ENCODE assay signal across 27 cellular contexts in the genomic region with DNA sequence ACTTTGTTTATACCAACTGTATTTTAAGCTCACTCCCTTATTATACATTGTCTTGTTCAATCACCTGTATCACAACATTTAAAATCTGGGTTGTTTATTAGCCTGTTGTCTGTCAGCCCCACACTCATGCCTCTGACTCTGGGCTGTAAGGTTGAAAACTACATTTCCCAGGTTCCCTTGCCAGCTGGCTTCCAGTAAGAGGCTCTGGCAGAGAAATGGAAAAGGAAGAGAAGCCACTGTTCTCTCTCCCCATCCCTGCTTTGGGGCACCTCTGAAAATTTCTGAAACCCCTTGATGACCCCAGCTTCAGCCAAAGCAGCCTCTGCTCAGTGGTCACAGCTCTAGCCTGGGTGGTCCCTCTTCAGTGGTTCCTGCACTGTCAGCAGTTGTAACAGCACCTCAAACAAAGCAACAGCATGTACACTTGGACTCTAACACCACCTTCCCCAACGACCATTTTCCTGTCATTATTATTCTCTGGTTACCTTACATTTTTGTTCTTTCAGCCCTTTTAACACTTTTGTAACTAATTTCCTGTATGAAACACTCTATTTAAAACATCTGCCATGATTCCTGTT.
A peak's percentile ranks its signal among the peaks of the same experiment; 100 is the strongest.
DNase-seq lines count a peak whose midpoint lies in the region; ATAC-seq, FAIRE-seq and TF ChIP-seq lines count a peak whose summit lies in the region.
"Had no signal": no experiment of that assay in that cellular context is flagged by ENCODE, and none has a peak within 500 bp of the region (broad histone marks: within the 10 kb centered on the region; RNA-seq: fewer than 3 reads in every experiment).

No MANE protein-coding gene starts in this region.

- H3K27me3 ChIP-seq in Loucy (ENCODE audit: insufficient read depth, low read length, poor library complexity, severe bottlenecking) = no peaks in the 10 kb centered on the region
- H3K27me3 ChIP-seq in K562 (ENCODE audit: control insufficient read depth in 2 of 2, insufficient read depth in 2 of 2, low read length in 2 of 2) = peaks cover 3 to 18% of the 10 kb centered on the region in 2 experiments
- H3K27me3 ChIP-seq in HepG2 (ENCODE audit: control insufficient read depth in 1 of 2, insufficient read depth in 2 of 2, low read length in 2 of 2) = peaks cover 0 to 18% of the 10 kb centered on the region in 2 experiments; a peak in 2 of 5 replicates
- H3K27me3 ChIP-seq: MG63 had no signal

- no peaks in the 10 kb centered on the region for H3K4me1 Mint-ChIP-seq in effector memory CD8-positive, alpha-beta T cell (ENCODE audit: low read depth in 2 of 2)
- H3K4me1 Mint-ChIP-seq: CD8-positive, alpha-beta memory T cell; IgD-negative memory B cell had no signal

- H2AFZ ChIP-seq in Loucy (ENCODE audit: low read length) = peak overlapping the region; percentile 67; the same call in 1 of the 2 replicates
- H2AFZ ChIP-seq in K562 (ENCODE audit: low read depth, low read length) = no peak overlapping the region
- no peak overlapping the region for H2AFZ ChIP-seq in HepG2 (ENCODE audit: low read length)
- H2AFZ ChIP-seq: PC-9 had no signal

- CTCF ChIA-PET in A549 (lab: Yijun Ruan, JAX) = interaction anchor here (1.0 to 19.1 kb wide), 5 partner anchors 15 to 206 kb away, joined by 3 to 192 read pairs (median 5); a partner anchor contains a TSS
- CTCF ChIA-PET in K562 (lab: Yijun Ruan, JAX; ENCODE audit: low intra/inter-chr PET ratio) = no interaction called here
- CTCF ChIA-PET in HepG2 (lab: Yijun Ruan, JAX; ENCODE audit: low intra/inter-chr PET ratio, low total read pairs) = no interaction called here

- no peaks in the 10 kb centered on the region for H3K9me2 ChIP-seq in Loucy (replicated peaks; ENCODE audit: low read depth, low read length)

- no peaks in the 10 kb centered on the region for H3K36me3 ChIP-seq in Loucy (ENCODE audit: insufficient read depth, low read length)
- H3K36me3 ChIP-seq in K562 (ENCODE audit: control insufficient read depth, insufficient read depth, low read length) = no peaks in the 10 kb centered on the region
- H3K36me3 ChIP-seq in HepG2 (replicated peaks in 1 of 2; ENCODE audit: control insufficient read depth in 1 of 2, insufficient read depth in 2 of 2, low read length in 2 of 2) = no peaks in the 10 kb centered on the region
- H3K36me3 ChIP-seq: MG63 had no signal

- no peak for TF ChIP-seq CTCF in A549 (IDR thresholded peaks at IDR 0.05)
- TF ChIP-seq CTCF in Loucy (conservative IDR thresholded peaks at IDR 0.05; ENCODE audit: low read length) = no peak
- no peak for TF ChIP-seq CTCF in K562 (IDR thresholded peaks at IDR 0.05 in 2 of 3, conservative IDR thresholded peaks at IDR 0.05 in 1 of 3; ENCODE audit: insufficient read depth in 2 of 3, low read depth in 1 of 3, low read length in 3 of 3)
- no peak for TF ChIP-seq CTCF in HepG2 (CRISPR knock-in tag; IDR thresholded peaks at IDR 0.05)

- intact Hi-C loops in K562 (cut with micrococcal nuclease) (no loop called here), HepG2 (cut with micrococcal nuclease; ENCODE audit: unreplicated experiment) (no loop called here), left ventricle myocardium superior (cut with micrococcal nuclease) (no loop called here)

- DNase-seq in A549 (ENCODE audit: low read depth in 1 of 2, low spot score in 1 of 2) (no peak), K562 (ENCODE audit: extremely low read depth in 1 of 4, low spot score in 3 of 4) (no peak), HepG2 (ENCODE audit: low spot score) (no peak), T-helper 1 cell (no peak), left ventricle myocardium superior (no peak)
- no peak for DNase-seq in effector memory CD8-positive, alpha-beta T cell
- DNase-seq: Calu3; CD8-positive, alpha-beta memory T cell; DMS153; H7; HFFc6; Karpas-422; MG63; NCI-H1417; NCI-H1694 treated with DMSO at 0.1 percent for 48 hours; NCI-H2081 treated with DMSO at 0.1 percent for 48 hours; NCI-H2171 treated with DMSO at 0.1 percent for 48 hours; NCI-H526; PC-9; RPMI8226; SHP77 had no signal

- no peaks in the 10 kb centered on the region for H3K36me3 Mint-ChIP-seq in effector memory CD8-positive, alpha-beta T cell (ENCODE audit: insufficient read depth)
- H3K36me3 Mint-ChIP-seq: IgD-negative memory B cell had no signal

- BruUV-seq in K562 (replicated peaks; lab: Mats Ljungman, UMichigan) (no TSS peak), HepG2 (replicated peaks; lab: Mats Ljungman, UMichigan) (no TSS peak)

- H3K4me1 ChIP-seq in A549 (0 out of 3 replicates have a peak, but pooled peaks cover 3% of the 10 kb centered on the region), Loucy (ENCODE audit: insufficient read depth, low read length, poor library complexity, severe bottlenecking) (no peaks in the 10 kb centered on the region), K562 (replicated peaks in 1 of 2; ENCODE audit: control insufficient read depth in 2 of 2, insufficient read depth in 2 of 2, low read length in 2 of 2) (no peaks in the 10 kb centered on the region), HepG2 (ENCODE audit: insufficient read depth, low read length) (no peaks in the 10 kb centered on the region)

- H3K27ac ChIP-seq in A549 (no peak overlapping the region), K562 (ENCODE audit: extremely low read depth, low read depth, low read length) (no peak overlapping the region), HepG2 (ENCODE audit: extremely low read length, insufficient read depth, low read length) (no peak overlapping the region)
- H3K27ac ChIP-seq: C4-2B, PC-9, SK-N-MC had no signal

- H3K79me2 ChIP-seq in Loucy (ENCODE audit: insufficient read depth, low read length) (no peaks in the 10 kb centered on the region), K562 (ENCODE audit: control insufficient read depth, insufficient read depth, low read length) (no peaks in the 10 kb centered on the region), HepG2 (ENCODE audit: insufficient read depth, low read length) (no peaks in the 10 kb centered on the region)

- no peaks in the 10 kb centered on the region for H4K20me1 ChIP-seq in Loucy (ENCODE audit: insufficient read depth, low read length, poor library complexity, severe bottlenecking)
- no peaks in the 10 kb centered on the region for H4K20me1 ChIP-seq in K562 (replicated peaks; ENCODE audit: control insufficient read depth, insufficient read depth, low read length)
- H4K20me1 ChIP-seq in HepG2 (ENCODE audit: insufficient read depth, low read length) = no peaks in the 10 kb centered on the region

- H3K27ac Mint-ChIP-seq in effector memory CD8-positive, alpha-beta T cell = no peak overlapping the region
- H3K27ac Mint-ChIP-seq: CD8-positive, alpha-beta memory T cell; HFFc6; IgD-negative memory B cell had no signal

- no peaks in the 10 kb centered on the region for H3K9me3 Mint-ChIP-seq in effector memory CD8-positive, alpha-beta T cell
- H3K9me3 Mint-ChIP-seq: CD8-positive, alpha-beta memory T cell; HFFc6; IgD-negative memory B cell had no signal

- WGBS in A549 (ENCODE audit: missing lambda C conversion rate) = 0% methylated on average over 1 of the region's 1 CpG
- WGBS in K562 (ENCODE audit: insufficient coverage, low coverage, missing lambda C conversion rate) = 0% methylated on average over 1 of the region's 1 CpG
- WGBS in HepG2 (ENCODE audit: low lambda C conversion rate) = 0% methylated on average over 1 of the region's 1 CpG

- ATAC-seq in A549 (no peak), K562 (no peak), HepG2 (no peak), left ventricle myocardium superior (no peak), GM18861 (IDR thresholded peaks at IDR 0.05; ENCODE audit: unreplicated experiment) (no peak)
- no peak for ATAC-seq in effector memory CD8-positive, alpha-beta T cell (replicated peaks)

- TF ChIP-seq RAD21 in A549 (conservative IDR thresholded peaks at IDR 0.05 in 1 of 2, IDR thresholded peaks at IDR 0.05 in 1 of 2) (no peak), K562 (CRISPR knock-in tag; conservative IDR thresholded peaks at IDR 0.05 in 1 of 2, IDR thresholded peaks at IDR 0.05 in 1 of 2) (no peak), HepG2 (CRISPR knock-in tag; IDR thresholded peaks at IDR 0.05) (no peak)

- no peak overlapping the region for H3K4me3 Mint-ChIP-seq in effector memory CD8-positive, alpha-beta T cell
- H3K4me3 Mint-ChIP-seq: CD8-positive, alpha-beta memory T cell; HFFc6; IgD-negative memory B cell had no signal

- H3K4me2 ChIP-seq in A549 (no peak overlapping the region), Loucy (ENCODE audit: low read depth, low read length, poor library complexity, severe bottlenecking) (peak overlapping the region; percentile 9), K562 (ENCODE audit: insufficient read depth, low read length) (no peak overlapping the region), HepG2 (ENCODE audit: low read depth, low read length) (no peak overlapping the region)
- H3K4me2 ChIP-seq: PC-9 had no signal

- no peaks in the 10 kb centered on the region for H3F3A ChIP-seq in Loucy (ENCODE audit: low read depth)

- H3K9me1 ChIP-seq in K562 (ENCODE audit: control insufficient read depth, insufficient read depth, low read length) = no peaks in the 10 kb centered on the region

- TF ChIP-seq EP300 in A549 (IDR thresholded peaks at IDR 0.05) = no peak
- TF ChIP-seq EP300 in K562 (IDR thresholded peaks at IDR 0.05; ENCODE audit: low read length) = no peak
- no peak for TF ChIP-seq EP300 in HepG2 (IDR thresholded peaks at IDR 0.05; ENCODE audit: low read depth in 2 of 2, low read length in 2 of 2)
- no peak for TF ChIP-seq EP300 in HepG2 (CRISPR knock-in tag; IDR thresholded peaks at IDR 0.05; ENCODE audit: borderline replicate concordance)

- no peak overlapping the region for H3K9ac ChIP-seq in Loucy (ENCODE audit: low read depth, low read length, poor library complexity, severe bottlenecking)
- H3K9ac ChIP-seq in K562 (ENCODE audit: insufficient read depth in 1 of 2, low read depth in 2 of 2, low read length in 2 of 2) = no peak overlapping the region
- no peak overlapping the region for H3K9ac ChIP-seq in HepG2 (ENCODE audit: insufficient read depth, low read depth, low read length)

- FAIRE-seq in A549 (lab: Jason Lieb, UNC) (peak; percentile 59), K562 (lab: Jason Lieb, UNC) (no peak), HepG2 (lab: Jason Lieb, UNC) (no peak)
- FAIRE-seq: GM19239 had no signal

- POLR2A ChIA-PET in A549 (lab: Yijun Ruan, JAX) = no interaction called here
- POLR2A ChIA-PET in K562 (lab: Yijun Ruan, JAX) = interaction anchor here (0.6 kb wide), 1 partner anchor 663 kb away, joined by 4 read pairs; no protein-coding TSS in a partner anchor
- POLR2A ChIA-PET in HepG2 (lab: Yijun Ruan, JAX) = no interaction called here

- TF ChIP-seq POLR2A in A549 (IDR thresholded peaks at IDR 0.05; ENCODE audit: low read length) (no peak), K562 (conservative IDR thresholded peaks at IDR 0.05) (no peak), HepG2 (IDR thresholded peaks at IDR 0.05; ENCODE audit: insufficient read depth in 1 of 2, low read depth in 2 of 2, low read length in 2 of 2) (no peak)

- H3K9me3 ChIP-seq in A549 (no peaks in the 10 kb centered on the region), Loucy (ENCODE audit: insufficient read depth, low read depth, low read length) (no peaks in the 10 kb centered on the region), K562 (replicated peaks; ENCODE audit: control insufficient read depth, insufficient read depth, low read depth, low read length) (no peaks in the 10 kb centered on the region), HepG2 (ENCODE audit: low read length) (no peaks in the 10 kb centered on the region)
- H3K9me3 ChIP-seq: MG63 had no signal

- in situ Hi-C loops in K562 (cut with MboI) (no loop called here), HepG2 (cut with HindIII; ENCODE audit: extremely low pct_ligation_motif_present, low pct_unique_long_range_greater_than_20kb) (no loop called here)

- H3K4me3 ChIP-seq in A549 = no peak overlapping the region
- no peak overlapping the region for H3K4me3 ChIP-seq in Loucy (ENCODE audit: low read length, poor library complexity, severe bottlenecking)
- no peak overlapping the region for H3K4me3 ChIP-seq in K562
- H3K4me3 ChIP-seq in HepG2 (replicated peaks in 1 of 3; ENCODE audit: insufficient read depth in 1 of 3, low read depth in 2 of 3, low read length in 3 of 3) = no peak overlapping the region
- H3K4me3 ChIP-seq: MG63, PC-9, SK-N-MC had no signal

- peaks cover 23 to 50% of the 10 kb centered on the region in 2 donors for H3K27me3 Mint-ChIP-seq in effector memory CD8-positive, alpha-beta T cell
